In genomic region chr2:204072443-204073324, GRCh38 we compare ENCODE assay signal across 8 cellular contexts.
DNase-seq lines count a peak whose midpoint lies in the region; ATAC-seq and TF ChIP-seq lines count a peak whose summit lies in the region.

No MANE protein-coding gene starts in this region.

- H3K79me2 ChIP-seq in PC-9 (ENCODE audit: low read depth): no peaks in the 10 kb centered on the region

- H3K27ac ChIP-seq in PC-9: no peak overlapping the region

- TF ChIP-seq CTCF in PC-9 (conservative IDR thresholded peaks at IDR 0.05): peak; percentile 47; the same call in 1 of the 2 replicates

- DNase-seq in CMK (ENCODE audit: low read depth) (peak; percentile 24), PC-9 (peak in 1 of 2 experiments; percentile 2), islet precursor cell (peak; percentile 72), NCI-H2029 (lab: John Stamatoyannopoulos, UW) (no peak)
- DNase-seq in activated effector memory CD4-positive, alpha-beta T cell treated with anti-CD3 and anti-CD28 coated beads, Interleukin-2, amount 50 U/mL, for 16 hours: peak; percentile 87
- peak; percentile 32 to 38 for DNase-seq in stimulated activated CD8-positive, alpha-beta memory T cell treated with anti-CD3 and anti-CD28 coated beads, Interleukin-15, amount 100 ng/mL, for 48 hours (ENCODE audit: low read depth in 2 of 2)

- ATAC-seq in GM21367 (IDR thresholded peaks at IDR 0.05; ENCODE audit: unreplicated experiment): peak; percentile 64
- ATAC-seq in HG02970 (IDR thresholded peaks at IDR 0.05; ENCODE audit: low FRiP score, unreplicated experiment): no peak

- no peaks in the 10 kb centered on the region for H3K4me1 ChIP-seq in PC-9 (replicated peaks; ENCODE audit: insufficient read depth)

- BruUV-seq in PC-9 (replicated peaks; lab: Mats Ljungman, UMichigan): no TSS peak

- H3K4me3 ChIP-seq in PC-9: no peak overlapping the region

- no peaks in the 10 kb centered on the region for H3K9me2 ChIP-seq in PC-9 (ENCODE audit: insufficient read depth)

- H3K4me2 ChIP-seq in PC-9: no peak overlapping the region

- H3K9me3 ChIP-seq in PC-9 (ENCODE audit: insufficient read depth, low read depth): no peaks in the 10 kb centered on the region

- 0 out of 2 replicates have a peak, but pooled peaks cover 4% of the 10 kb centered on the region for H4K20me1 ChIP-seq in PC-9 (ENCODE audit: insufficient read depth)

- peaks cover 27% of the 10 kb centered on the region for H3K27me3 ChIP-seq in PC-9 (ENCODE audit: insufficient read depth, low read depth)

- POLR2A ChIA-PET in PC-9 (lab: Charles Lee; ENCODE audit: unreplicated experiment): no interaction called here

- H3K36me3 ChIP-seq in PC-9 (ENCODE audit: low read depth): no peaks in the 10 kb centered on the region

- CTCF ChIA-PET in PC-9 (lab: Charles Lee): interaction anchor here (0.6 kb wide), 1 partner anchor 1805 kb away, joined by 3 read pairs; no protein-coding TSS in a partner anchor

- no peak overlapping the region for H2AFZ ChIP-seq in PC-9

- intact Hi-C loops in PC-9 (cut with micrococcal nuclease; ENCODE audit: unreplicated experiment): no loop called here

- no peaks in the 10 kb centered on the region for H3F3A ChIP-seq in PC-9 (ENCODE audit: insufficient read depth, low read depth)
